ENCODE assay signal across 1 cellular context in the genomic region with DNA sequence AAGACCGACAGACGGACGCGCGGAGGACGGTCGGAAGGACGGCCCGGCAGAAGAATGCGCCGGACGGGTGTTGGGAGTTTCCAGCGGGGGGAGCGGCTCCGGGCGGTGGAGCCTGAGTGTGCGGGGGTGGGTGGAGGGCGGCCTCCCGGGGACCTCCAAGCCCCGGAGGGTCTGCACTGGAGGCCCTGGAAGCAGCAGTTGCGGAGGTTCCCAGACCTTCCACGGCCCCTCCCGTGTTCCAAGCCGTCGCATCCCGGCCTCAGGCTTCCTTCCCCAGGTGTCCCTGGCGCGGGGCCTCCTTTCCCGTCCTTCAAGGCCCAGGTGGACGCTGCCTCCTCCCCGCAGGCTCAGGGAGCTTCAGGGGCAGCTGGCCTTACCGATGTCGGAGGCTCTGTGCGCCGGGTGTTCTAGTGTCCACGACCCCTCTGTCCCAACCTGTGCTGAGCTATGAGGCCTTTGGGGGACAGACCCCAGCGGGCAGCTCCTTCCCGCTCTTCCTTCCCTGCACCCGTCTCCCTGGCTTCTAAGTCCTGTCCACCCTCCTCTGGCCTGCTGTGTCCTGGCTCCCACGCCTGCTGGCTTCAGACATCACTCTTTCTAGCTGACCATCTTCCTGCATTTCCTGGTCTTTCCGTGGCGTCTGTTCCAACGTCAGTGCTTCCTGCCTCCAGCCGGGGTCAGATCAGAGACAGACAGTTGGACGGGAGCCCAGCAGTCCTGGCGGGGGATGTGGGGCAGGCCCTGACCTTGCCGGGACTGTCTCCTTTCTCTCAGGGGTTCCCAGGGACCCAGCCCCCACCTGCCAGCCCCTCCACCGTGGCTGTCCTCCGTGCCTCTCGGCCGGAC.
A peak's percentile ranks its signal among the peaks of the same experiment; 100 is the strongest.
TF ChIP-seq lines count a peak whose summit lies in the region.

No MANE protein-coding gene starts in this region.

TF ChIP-seq in HepG2, 621 proteins besides CTCF, POLR2A, EP300 and RAD21 (continued from another document):
- TF ChIP-seq, protein P1, sequence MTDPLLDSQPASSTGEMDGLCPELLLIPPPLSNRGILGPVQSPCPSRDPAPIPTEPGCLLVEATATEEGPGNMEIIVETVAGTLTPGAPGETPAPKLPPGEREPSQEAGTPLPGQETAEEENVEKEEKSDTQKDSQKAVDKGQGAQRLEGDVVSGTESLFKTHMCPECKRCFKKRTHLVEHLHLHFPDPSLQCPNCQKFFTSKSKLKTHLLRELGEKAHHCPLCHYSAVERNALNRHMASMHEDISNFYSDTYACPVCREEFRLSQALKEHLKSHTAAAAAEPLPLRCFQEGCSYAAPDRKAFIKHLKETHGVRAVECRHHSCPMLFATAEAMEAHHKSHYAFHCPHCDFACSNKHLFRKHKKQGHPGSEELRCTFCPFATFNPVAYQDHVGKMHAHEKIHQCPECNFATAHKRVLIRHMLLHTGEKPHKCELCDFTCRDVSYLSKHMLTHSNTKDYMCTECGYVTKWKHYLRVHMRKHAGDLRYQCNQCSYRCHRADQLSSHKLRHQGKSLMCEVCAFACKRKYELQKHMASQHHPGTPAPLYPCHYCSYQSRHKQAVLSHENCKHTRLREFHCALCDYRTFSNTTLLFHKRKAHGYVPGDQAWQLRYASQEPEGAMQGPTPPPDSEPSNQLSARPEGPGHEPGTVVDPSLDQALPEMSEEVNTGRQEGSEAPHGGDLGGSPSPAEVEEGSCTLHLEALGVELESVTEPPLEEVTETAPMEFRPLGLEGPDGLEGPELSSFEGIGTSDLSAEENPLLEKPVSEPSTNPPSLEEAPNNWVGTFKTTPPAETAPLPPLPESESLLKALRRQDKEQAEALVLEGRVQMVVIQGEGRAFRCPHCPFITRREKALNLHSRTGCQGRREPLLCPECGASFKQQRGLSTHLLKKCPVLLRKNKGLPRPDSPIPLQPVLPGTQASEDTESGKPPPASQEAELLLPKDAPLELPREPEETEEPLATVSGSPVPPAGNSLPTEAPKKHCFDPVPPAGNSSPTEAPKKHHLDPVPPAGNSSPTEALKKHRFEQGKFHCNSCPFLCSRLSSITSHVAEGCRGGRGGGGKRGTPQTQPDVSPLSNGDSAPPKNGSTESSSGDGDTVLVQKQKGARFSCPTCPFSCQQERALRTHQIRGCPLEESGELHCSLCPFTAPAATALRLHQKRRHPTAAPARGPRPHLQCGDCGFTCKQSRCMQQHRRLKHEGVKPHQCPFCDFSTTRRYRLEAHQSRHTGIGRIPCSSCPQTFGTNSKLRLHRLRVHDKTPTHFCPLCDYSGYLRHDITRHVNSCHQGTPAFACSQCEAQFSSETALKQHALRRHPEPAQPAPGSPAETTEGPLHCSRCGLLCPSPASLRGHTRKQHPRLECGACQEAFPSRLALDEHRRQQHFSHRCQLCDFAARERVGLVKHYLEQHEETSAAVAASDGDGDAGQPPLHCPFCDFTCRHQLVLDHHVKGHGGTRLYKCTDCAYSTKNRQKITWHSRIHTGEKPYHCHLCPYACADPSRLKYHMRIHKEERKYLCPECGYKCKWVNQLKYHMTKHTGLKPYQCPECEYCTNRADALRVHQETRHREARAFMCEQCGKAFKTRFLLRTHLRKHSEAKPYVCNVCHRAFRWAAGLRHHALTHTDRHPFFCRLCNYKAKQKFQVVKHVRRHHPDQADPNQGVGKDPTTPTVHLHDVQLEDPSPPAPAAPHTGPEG (CRISPR knock-in tag; IDR thresholded peaks at IDR 0.05) = no peak
- no peak for TF ChIP-seq ZNF792 (CRISPR knock-in tag; IDR thresholded peaks at IDR 0.05)
- TF ChIP-seq, protein P2, sequence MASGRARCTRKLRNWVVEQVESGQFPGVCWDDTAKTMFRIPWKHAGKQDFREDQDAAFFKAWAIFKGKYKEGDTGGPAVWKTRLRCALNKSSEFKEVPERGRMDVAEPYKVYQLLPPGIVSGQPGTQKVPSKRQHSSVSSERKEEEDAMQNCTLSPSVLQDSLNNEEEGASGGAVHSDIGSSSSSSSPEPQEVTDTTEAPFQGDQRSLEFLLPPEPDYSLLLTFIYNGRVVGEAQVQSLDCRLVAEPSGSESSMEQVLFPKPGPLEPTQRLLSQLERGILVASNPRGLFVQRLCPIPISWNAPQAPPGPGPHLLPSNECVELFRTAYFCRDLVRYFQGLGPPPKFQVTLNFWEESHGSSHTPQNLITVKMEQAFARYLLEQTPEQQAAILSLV (CRISPR knock-in tag; IDR thresholded peaks at IDR 0.05; ENCODE audit: borderline replicate concordance) = no peak
- no peak for TF ChIP-seq PHF21A (CRISPR knock-in tag; IDR thresholded peaks at IDR 0.05)
- TF ChIP-seq, protein P3, sequence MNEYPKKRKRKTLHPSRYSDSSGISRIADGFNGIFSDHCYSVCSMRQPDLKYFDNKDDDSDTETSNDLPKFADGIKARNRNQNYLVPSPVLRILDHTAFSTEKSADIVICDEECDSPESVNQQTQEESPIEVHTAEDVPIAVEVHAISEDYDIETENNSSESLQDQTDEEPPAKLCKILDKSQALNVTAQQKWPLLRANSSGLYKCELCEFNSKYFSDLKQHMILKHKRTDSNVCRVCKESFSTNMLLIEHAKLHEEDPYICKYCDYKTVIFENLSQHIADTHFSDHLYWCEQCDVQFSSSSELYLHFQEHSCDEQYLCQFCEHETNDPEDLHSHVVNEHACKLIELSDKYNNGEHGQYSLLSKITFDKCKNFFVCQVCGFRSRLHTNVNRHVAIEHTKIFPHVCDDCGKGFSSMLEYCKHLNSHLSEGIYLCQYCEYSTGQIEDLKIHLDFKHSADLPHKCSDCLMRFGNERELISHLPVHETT (CRISPR knock-in tag; conservative IDR thresholded peaks at IDR 0.05) = no peak
- TF ChIP-seq ZBTB7A (CRISPR knock-in tag; IDR thresholded peaks at IDR 0.05) = no peak
- TF ChIP-seq, protein P4, sequence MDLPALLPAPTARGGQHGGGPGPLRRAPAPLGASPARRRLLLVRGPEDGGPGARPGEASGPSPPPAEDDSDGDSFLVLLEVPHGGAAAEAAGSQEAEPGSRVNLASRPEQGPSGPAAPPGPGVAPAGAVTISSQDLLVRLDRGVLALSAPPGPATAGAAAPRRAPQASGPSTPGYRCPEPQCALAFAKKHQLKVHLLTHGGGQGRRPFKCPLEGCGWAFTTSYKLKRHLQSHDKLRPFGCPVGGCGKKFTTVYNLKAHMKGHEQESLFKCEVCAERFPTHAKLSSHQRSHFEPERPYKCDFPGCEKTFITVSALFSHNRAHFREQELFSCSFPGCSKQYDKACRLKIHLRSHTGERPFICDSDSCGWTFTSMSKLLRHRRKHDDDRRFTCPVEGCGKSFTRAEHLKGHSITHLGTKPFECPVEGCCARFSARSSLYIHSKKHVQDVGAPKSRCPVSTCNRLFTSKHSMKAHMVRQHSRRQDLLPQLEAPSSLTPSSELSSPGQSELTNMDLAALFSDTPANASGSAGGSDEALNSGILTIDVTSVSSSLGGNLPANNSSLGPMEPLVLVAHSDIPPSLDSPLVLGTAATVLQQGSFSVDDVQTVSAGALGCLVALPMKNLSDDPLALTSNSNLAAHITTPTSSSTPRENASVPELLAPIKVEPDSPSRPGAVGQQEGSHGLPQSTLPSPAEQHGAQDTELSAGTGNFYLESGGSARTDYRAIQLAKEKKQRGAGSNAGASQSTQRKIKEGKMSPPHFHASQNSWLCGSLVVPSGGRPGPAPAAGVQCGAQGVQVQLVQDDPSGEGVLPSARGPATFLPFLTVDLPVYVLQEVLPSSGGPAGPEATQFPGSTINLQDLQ (CRISPR knock-in tag; IDR thresholded peaks at IDR 0.05) = no peak
- TF ChIP-seq ZNF768 (CRISPR knock-in tag; IDR thresholded peaks at IDR 0.05) = peak; percentile 97
- TF ChIP-seq FOXM1 (CRISPR knock-in tag; IDR thresholded peaks at IDR 0.05) = no peak
- TF ChIP-seq SRSF9 (IDR thresholded peaks at IDR 0.05; ENCODE audit: borderline replicate concordance, insufficient read depth, low read depth, low read length, poor library complexity, severe bottlenecking) = no peak
- TF ChIP-seq, protein P5, sequence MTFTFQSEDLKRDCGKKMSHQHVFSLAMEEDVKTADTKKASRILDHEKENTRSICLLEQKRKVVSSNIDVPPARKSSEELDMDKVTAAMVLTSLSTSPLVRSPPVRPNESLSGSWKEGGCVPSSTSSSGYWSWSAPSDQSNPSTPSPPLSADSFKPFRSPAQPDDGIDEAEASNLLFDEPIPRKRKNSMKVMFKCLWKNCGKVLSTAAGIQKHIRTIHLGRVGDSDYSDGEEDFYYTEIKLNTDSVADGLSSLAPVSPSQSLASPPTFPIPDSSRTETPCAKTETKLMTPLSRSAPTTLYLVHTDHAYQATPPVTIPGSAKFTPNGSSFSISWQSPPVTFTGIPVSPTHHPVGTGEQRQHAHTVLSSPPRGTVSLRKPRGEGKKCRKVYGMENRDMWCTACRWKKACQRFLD (CRISPR knock-in tag; IDR thresholded peaks at IDR 0.05; ENCODE audit: borderline replicate concordance) = no peak
- no peak for TF ChIP-seq NPAS2 (CRISPR knock-in tag; IDR thresholded peaks at IDR 0.05; ENCODE audit: borderline replicate concordance)
- TF ChIP-seq NCOA2 (CRISPR knock-in tag; IDR thresholded peaks at IDR 0.05) = no peak
- TF ChIP-seq GABPB1 (CRISPR knock-in tag; IDR thresholded peaks at IDR 0.05) = peak; percentile 12; the same call in 1 of the 2 replicates
- no peak for TF ChIP-seq CBX5 (CRISPR knock-in tag; IDR thresholded peaks at IDR 0.05; ENCODE audit: borderline replicate concordance)
- TF ChIP-seq, protein P6, sequence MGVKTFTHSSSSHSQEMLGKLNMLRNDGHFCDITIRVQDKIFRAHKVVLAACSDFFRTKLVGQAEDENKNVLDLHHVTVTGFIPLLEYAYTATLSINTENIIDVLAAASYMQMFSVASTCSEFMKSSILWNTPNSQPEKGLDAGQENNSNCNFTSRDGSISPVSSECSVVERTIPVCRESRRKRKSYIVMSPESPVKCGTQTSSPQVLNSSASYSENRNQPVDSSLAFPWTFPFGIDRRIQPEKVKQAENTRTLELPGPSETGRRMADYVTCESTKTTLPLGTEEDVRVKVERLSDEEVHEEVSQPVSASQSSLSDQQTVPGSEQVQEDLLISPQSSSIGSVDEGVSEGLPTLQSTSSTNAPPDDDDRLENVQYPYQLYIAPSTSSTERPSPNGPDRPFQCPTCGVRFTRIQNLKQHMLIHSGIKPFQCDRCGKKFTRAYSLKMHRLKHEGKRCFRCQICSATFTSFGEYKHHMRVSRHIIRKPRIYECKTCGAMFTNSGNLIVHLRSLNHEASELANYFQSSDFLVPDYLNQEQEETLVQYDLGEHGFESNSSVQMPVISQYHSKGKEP (CRISPR knock-in tag; IDR thresholded peaks at IDR 0.05) = no peak
- TF ChIP-seq ZNF777 (CRISPR knock-in tag; IDR thresholded peaks at IDR 0.05) = peak; percentile 37; the same call in 1 of the 2 replicates
- no peak for TF ChIP-seq ZNF160 (CRISPR knock-in tag; IDR thresholded peaks at IDR 0.05)
- no peak for TF ChIP-seq ZMYM3 (CRISPR knock-in tag; IDR thresholded peaks at IDR 0.05)
